In the genomic region with DNA sequence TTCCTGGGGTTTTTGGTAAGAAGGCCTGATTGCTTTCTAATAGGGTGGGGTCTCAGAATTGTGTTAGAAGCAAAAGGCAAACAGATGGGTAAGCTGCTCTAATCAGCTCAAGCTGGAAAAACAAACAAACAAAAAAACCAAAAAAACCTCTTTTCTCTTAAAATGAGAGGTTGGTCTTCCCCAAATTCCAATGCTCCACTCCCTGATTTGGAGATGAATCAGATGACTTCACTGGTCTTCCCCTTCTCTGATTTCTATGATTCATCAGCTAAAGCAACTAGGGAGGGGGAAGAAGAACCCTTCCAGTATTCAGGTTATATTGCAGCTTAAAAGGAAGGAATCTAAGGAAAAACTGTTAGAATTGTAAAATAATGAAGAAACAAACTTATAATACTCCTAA, we compare ENCODE assay signal across 1 cellular context.
A peak's percentile ranks its signal among the peaks of the same experiment; 100 is the strongest.
TF ChIP-seq lines count a peak whose summit lies in the region.

No MANE protein-coding gene starts in this region.

TF ChIP-seq in K562, 482 proteins besides CTCF, POLR2A, EP300 and RAD21 (continued from another document):
- TF ChIP-seq ZNF408 (CRISPR knock-in tag; IDR thresholded peaks at IDR 0.05; ENCODE audit: low read depth) (no peak), FOSL1 (tag; conservative IDR thresholded peaks at IDR 0.05) (0 out of 2 replicates have a peak, but pooled peaks have one; percentile 36), SAFB (IDR thresholded peaks at IDR 0.05; ENCODE audit: borderline replicate concordance, low read depth, low read length) (no peak), NFE2 (IDR thresholded peaks at IDR 0.05; ENCODE audit: low read depth) (no peak), ZNF785 (CRISPR knock-in tag; IDR thresholded peaks at IDR 0.05) (no peak), PHB2 (IDR thresholded peaks at IDR 0.05; ENCODE audit: low read depth) (no peak), ZNF589 (CRISPR knock-in tag; IDR thresholded peaks at IDR 0.05; ENCODE audit: low read depth) (no peak), ZNF79 (CRISPR knock-in tag; IDR thresholded peaks at IDR 0.05; ENCODE audit: low read depth) (no peak)
- TF ChIP-seq, protein P1, sequence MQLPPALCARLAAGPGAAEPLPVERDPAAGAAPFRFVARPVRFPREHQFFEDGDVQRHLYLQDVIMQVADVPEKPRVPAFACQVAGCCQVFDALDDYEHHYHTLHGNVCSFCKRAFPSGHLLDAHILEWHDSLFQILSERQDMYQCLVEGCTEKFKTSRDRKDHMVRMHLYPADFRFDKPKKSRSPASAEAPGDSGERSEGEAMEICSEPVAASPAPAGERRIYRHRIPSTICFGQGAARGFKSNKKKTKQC (CRISPR knock-in tag; IDR thresholded peaks at IDR 0.05): no peak
- TF ChIP-seq, protein P2, sequence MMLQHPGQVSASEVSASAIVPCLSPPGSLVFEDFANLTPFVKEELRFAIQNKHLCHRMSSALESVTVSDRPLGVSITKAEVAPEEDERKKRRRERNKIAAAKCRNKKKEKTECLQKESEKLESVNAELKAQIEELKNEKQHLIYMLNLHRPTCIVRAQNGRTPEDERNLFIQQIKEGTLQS (IDR thresholded peaks at IDR 0.05): 0 out of 2 replicates have a peak, but pooled peaks have one; percentile 19
- TF ChIP-seq, protein P2 (CRISPR knock-in tag; conservative IDR thresholded peaks at IDR 0.05): no peak
